Comparison of ENCODE assay signal across 19 cellular contexts in the genomic region with DNA sequence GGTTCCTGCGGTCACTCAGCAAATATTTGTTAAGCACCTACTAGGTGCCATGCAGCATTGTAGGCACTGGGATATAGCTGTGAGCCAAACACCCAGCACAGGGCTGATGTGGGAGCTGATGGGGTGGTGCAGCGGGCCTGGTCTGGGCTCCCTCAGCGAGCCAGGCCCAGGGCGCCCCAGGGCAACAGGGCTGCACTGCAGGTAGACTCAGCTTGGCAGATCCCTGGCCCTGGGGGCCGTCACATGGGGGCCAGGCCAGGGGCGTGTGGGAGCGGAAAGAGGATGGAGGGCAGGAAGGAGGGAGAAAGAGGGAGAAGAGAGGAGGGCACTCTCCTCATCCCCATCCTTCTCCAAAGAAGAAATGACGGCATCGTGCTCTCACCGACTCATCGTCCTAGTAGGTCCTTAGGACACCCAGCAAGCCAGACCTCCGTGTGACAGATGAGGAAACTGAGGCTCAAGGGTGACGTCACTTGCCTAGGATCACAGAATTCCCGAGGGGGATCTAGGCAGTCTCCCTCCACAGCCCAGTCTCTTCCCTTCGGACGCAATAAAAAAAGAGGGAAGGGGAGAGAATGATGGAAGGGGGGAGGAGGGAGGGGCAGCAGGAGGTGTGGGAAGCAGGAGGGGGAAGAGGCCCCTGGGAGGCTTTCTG.
"Had no signal": no experiment of that assay in that cellular context is flagged by ENCODE, and none has a peak within 500 bp of the region (broad histone marks: within the 10 kb centered on the region; RNA-seq: fewer than 3 reads in every experiment).

No MANE protein-coding gene starts in this region.

- H3K27ac Mint-ChIP-seq: dendritic cell treated with granulocyte-macrophage colony-stimulating factor and Interleukin-4, amounts not matched to agents 40 ng/mL and 50 ng/mL, for 4 days; mesothelial cell of epicardium had no signal

- H3K27me3 ChIP-seq: heart right ventricle, ovary had no signal

- DNase-seq: activated CD4-positive, alpha-beta T cell treated with anti-CD3 and anti-CD28 coated beads for 1 hour; activated CD4-positive, alpha-beta T cell treated with anti-CD3 and anti-CD28 coated beads, Interleukin-2, amount 50 U/mL, for 4 hours; activated naive CD4-positive, alpha-beta T cell treated with Interleukin-2 at 50 U/mL for 16 hours; activated T-cell treated with anti-CD3 and anti-CD28 coated beads for 4 hours; anterior cingulate cortex; effector memory CD4-positive, alpha-beta T cell; foreskin melanocyte; lower lobe of right lung; retina; small intestine; stimulated activated CD4-positive, alpha-beta T cell treated with anti-CD3 and anti-CD28 coated beads, Interleukin-4, amount 100 ng/mL, for 4 hours; stimulated activated CD8-positive, alpha-beta memory T cell treated with anti-CD3 and anti-CD28 coated beads, Interleukin-4, amount 100 ng/mL, for 48 hours; stimulated activated naive CD4-positive, alpha-beta T cell treated with Interleukin-2 at 50 U/mL for 16 hours had no signal

- H3K27ac ChIP-seq: lower lobe of right lung, VCaP had no signal

- H3K36me3 ChIP-seq: heart right ventricle, lower lobe of right lung, ovary had no signal

- H3K4me3 ChIP-seq: heart right ventricle, lower lobe of right lung, ovary had no signal

- ATAC-seq: lower lobe of right lung had no signal

- H3K36me3 Mint-ChIP-seq: mesothelial cell of epicardium had no signal

- H3K4me3 Mint-ChIP-seq: dendritic cell treated with granulocyte-macrophage colony-stimulating factor and Interleukin-4, amounts not matched to agents 40 ng/mL and 50 ng/mL, for 4 days; mesothelial cell of epicardium; neural crest cell had no signal

- H3K9me3 ChIP-seq: lower lobe of right lung, ovary had no signal

- FAIRE-seq: small intestine had no signal

- H3K9me3 Mint-ChIP-seq: dendritic cell treated with granulocyte-macrophage colony-stimulating factor and Interleukin-4, amounts not matched to agents 40 ng/mL and 50 ng/mL, for 4 days; mesothelial cell of epicardium; neural crest cell had no signal
